ENCODE assay signal across 10 cellular contexts in the genomic region with DNA sequence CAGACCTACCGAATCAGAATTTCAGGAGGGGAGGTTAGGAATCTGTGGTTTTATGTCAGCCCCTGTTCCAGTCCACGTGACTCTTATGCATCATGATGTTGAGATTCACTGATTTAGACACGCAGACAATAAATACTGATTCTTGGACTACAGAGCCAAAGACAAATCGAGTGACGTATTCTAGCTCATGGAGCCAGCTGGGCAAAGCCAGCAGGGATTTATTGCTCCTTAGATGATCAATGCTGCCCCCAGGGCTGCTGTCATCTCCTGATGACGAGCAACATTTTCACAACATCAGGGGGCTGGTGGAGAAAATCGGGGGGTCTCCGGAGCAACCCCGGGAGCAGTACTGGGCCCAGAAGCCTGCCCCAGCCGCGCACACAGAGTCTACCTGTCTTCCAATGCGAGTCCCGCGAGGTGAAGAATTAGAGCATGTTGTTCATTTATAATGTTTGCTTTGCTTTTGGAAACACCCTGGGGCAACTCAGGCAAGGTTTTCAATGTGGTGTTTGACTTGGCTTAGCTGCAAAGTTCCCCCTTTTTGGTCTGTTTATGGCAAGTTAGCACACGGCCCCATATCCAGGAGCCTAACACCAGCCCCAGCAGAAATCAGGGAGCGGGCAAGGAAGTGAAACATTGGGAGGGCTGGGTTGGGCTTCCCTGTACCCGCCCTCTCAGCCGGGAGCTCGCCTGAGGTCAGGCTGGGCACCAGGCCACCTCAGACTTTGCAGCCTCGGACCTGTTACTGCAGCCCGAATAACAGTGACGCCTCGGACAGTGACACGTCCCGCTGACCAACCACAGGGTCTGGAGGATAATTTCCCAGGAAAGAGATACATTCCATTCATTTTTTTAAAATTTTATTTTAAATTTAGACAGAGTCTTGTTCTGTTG. TPM values are rescaled to one million over a fixed set of nuclear protein-coding genes. Genes with fewer than 3 reads are reported as not detected.
DNase-seq lines count a peak whose midpoint lies in the region; ATAC-seq and TF ChIP-seq lines count a peak whose summit lies in the region.
"Had no signal": no experiment of that assay in that cellular context is flagged by ENCODE, and none has a peak within 500 bp of the region (broad histone marks: within the 10 kb centered on the region; RNA-seq: fewer than 3 reads in every experiment).

No MANE protein-coding gene starts in this region.

- H3K4me3 Mint-ChIP-seq in activated T-helper 17 cell treated with anti-CD3 and anti-CD28 coated beads, Interleukin-2, amount 50 U/mL, for 72 hours = no peak overlapping the region

- peak overlapping the region; percentile 98 for H3K27ac ChIP-seq in VCaP

- intact Hi-C loops in left cardiac atrium (cut with DNase I) (loop anchor here in 1 of 2 donors (10.0 kb wide), 1 partner anchor 425 kb away; no protein-coding TSS in a partner anchor), sciatic nerve (cut with DNase I) (loop anchor here (5.0 kb wide), 1 partner anchor 427 kb away; no protein-coding TSS in a partner anchor)

- DNase-seq in GM03348 (ENCODE audit: low spot score) (peak; percentile 77), left cardiac atrium (peak; percentile 66), sciatic nerve (ENCODE audit: low spot score) (no peak), GM10248 (ENCODE audit: extremely low spot score) (no peak), HK-2 (ENCODE audit: unreplicated experiment) (no peak)
- DNase-seq: NCI-H187 had no signal

- H3K27me3 Mint-ChIP-seq in activated T-helper 17 cell treated with anti-CD3 and anti-CD28 coated beads, Interleukin-2, amount 50 U/mL, for 72 hours = peaks cover 7% of the 10 kb centered on the region

- H3K4me1 Mint-ChIP-seq in activated T-helper 17 cell treated with anti-CD3 and anti-CD28 coated beads, Interleukin-2, amount 50 U/mL, for 72 hours = no peaks in the 10 kb centered on the region

- POLR2A ChIA-PET in GM10248 (lab: Yijun Ruan, JAX) = no interaction called here

- TF ChIP-seq CTCF in VCaP (conservative IDR thresholded peaks at IDR 0.05) (no peak), GM10248 (IDR thresholded peaks at IDR 0.05; ENCODE audit: control extremely low read depth, extremely low read depth, low read depth, missing control alignments) (no peak)

- H3K9me3 Mint-ChIP-seq in activated T-helper 17 cell treated with anti-CD3 and anti-CD28 coated beads, Interleukin-2, amount 50 U/mL, for 72 hours = no peaks in the 10 kb centered on the region

- no peaks in the 10 kb centered on the region for H3K36me3 Mint-ChIP-seq in activated T-helper 17 cell treated with anti-CD3 and anti-CD28 coated beads, Interleukin-2, amount 50 U/mL, for 72 hours (ENCODE audit: low read depth)

- no peak overlapping the region for H3K27ac Mint-ChIP-seq in activated T-helper 17 cell treated with anti-CD3 and anti-CD28 coated beads, Interleukin-2, amount 50 U/mL, for 72 hours

- CTCF ChIA-PET in GM10248 (lab: Yijun Ruan, JAX) = interaction anchor here (0.8 to 6.7 kb wide), 3 partner anchors 15 to 90 kb away, joined by 3 to 62 read pairs (median 4); no protein-coding TSS in a partner anchor

- ATAC-seq in left cardiac atrium = peak; percentile 79 to 84
- peak; percentile 71 for ATAC-seq in sciatic nerve
- ATAC-seq in SK-N-SH treated with all-trans-retinoic acid at 6 μM for 48 hours = no peak
- no peak for ATAC-seq in activated T-helper 17 cell treated with anti-CD3 and anti-CD28 coated beads, Interleukin-2, amount 50 U/mL, for 72 hours (replicated peaks)

TF ChIP-seq in SK-N-SH treated with all-trans-retinoic acid at 6 μM for 48 hours, 23 proteins besides CTCF, POLR2A, EP300 and RAD21:
- TF ChIP-seq PATZ1 (CRISPR knock-in tag; IDR thresholded peaks at IDR 0.05; ENCODE audit: borderline replicate concordance) (no peak), BACH2 (CRISPR knock-in tag; IDR thresholded peaks at IDR 0.05; ENCODE audit: borderline replicate concordance) (no peak)
TF ChIP-seq in SK-N-SH treated with all-trans-retinoic acid at 6 μM for 48 hours: peak in this region for 0.

RNA-seq across cellular contexts. Expression of gene CLDN14, which starts 19.9 kb away (rescaled TPM):
- total RNA-seq in left cardiac atrium (not detected), sciatic nerve (1.2 TPM)
- under 1 TPM in 1 of 2 donors, not detected in 1; 0.69 TPM for total RNA-seq in activated T-helper 17 cell treated with anti-CD3 and anti-CD28 coated beads, Interleukin-2, amount 50 U/mL, for 72 hours
- total RNA-seq: lung microvascular endothelial cell had no signal

Comparison
In these comparisons a context has a peak if more than half of its experiments do, and no peak if none do; other contexts are left out.
1. DNase-seq: peak in GM03348 (single experiment) and left cardiac atrium (single experiment); none in sciatic nerve (single experiment), GM10248 (single experiment) and HK-2 (single experiment).
2. ATAC-seq: peak in left cardiac atrium (2 of 2) and sciatic nerve (single experiment); none in SK-N-SH treated with all-trans-retinoic acid at 6 μM for 48 hours (single experiment) and activated T-helper 17 cell treated with anti-CD3 and anti-CD28 coated beads, Interleukin-2, amount 50 U/mL, for 72 hours (single experiment).